ENCODE assay signal across 20 cellular contexts in genomic region chr9:99115947-99116543, GRCh38. TPM values are rescaled to one million over a fixed set of nuclear protein-coding genes. Genes with fewer than 3 reads are reported as not detected.
A peak's percentile ranks its signal among the peaks of the same experiment; 100 is the strongest.
DNase-seq lines count a peak whose midpoint lies in the region; ATAC-seq, FAIRE-seq and TF ChIP-seq lines count a peak whose summit lies in the region.
"Had no signal": no experiment of that assay in that cellular context is flagged by ENCODE, and none has a peak within 500 bp of the region (broad histone marks: within the 10 kb centered on the region; RNA-seq: fewer than 3 reads in every experiment).

No MANE protein-coding gene starts in this region.

- H3K27ac Mint-ChIP-seq in natural killer cell = peak overlapping the region; percentile 77 to 85
- no peak overlapping the region for H3K27ac Mint-ChIP-seq in T-helper 2 cell treated with Interferon-gamma antibody and Interleukin-4, amounts not matched to agents 5 μg/mL and 100 μg/mL, for 36 hours

- no peak overlapping the region for H3K4me3 ChIP-seq in bronchial epithelial cell (ENCODE audit: low read depth, low read length)
- H3K4me3 ChIP-seq: left lung, skin epidermis, vagina had no signal

- TF ChIP-seq CTCF in bronchial epithelial cell (IDR thresholded peaks at IDR 0.05; ENCODE audit: insufficient read depth, low read length, severe bottlenecking) (no peak), natural killer cell (IDR thresholded peaks at IDR 0.05) (no peak)

- no peaks in the 10 kb centered on the region for H3K27me3 Mint-ChIP-seq in natural killer cell (ENCODE audit: low read depth in 2 of 2)
- no peaks in the 10 kb centered on the region for H3K27me3 Mint-ChIP-seq in T-helper 2 cell treated with Interferon-gamma antibody and Interleukin-4, amounts not matched to agents 5 μg/mL and 100 μg/mL, for 36 hours (ENCODE audit: low read depth)

- H3K4me1 Mint-ChIP-seq in natural killer cell = peaks cover 87% of the 10 kb centered on the region in 2 donors
- peaks cover 73% of the 10 kb centered on the region for H3K4me1 Mint-ChIP-seq in T-helper 2 cell treated with Interferon-gamma antibody and Interleukin-4, amounts not matched to agents 5 μg/mL and 100 μg/mL, for 36 hours (ENCODE audit: low read depth)

- H3K36me3 Mint-ChIP-seq in natural killer cell = no peaks in the 10 kb centered on the region
- H3K36me3 Mint-ChIP-seq in T-helper 2 cell treated with Interferon-gamma antibody and Interleukin-4, amounts not matched to agents 5 μg/mL and 100 μg/mL, for 36 hours (ENCODE audit: low read depth) = peaks cover 30% of the 10 kb centered on the region

- no peak for FAIRE-seq in bronchial epithelial cell (lab: Jason Lieb, UNC)
- FAIRE-seq: H1 had no signal

- ATAC-seq in natural killer cell = no peak
- ATAC-seq: left lung, Right ventricle myocardium inferior had no signal

- DNase-seq in D341Med (ENCODE audit: low spot score) (peak; percentile 72), NCI-H2171 treated with DMSO at 0.1 percent for 48 hours (lab: John Stamatoyannopoulos, UW) (peak; percentile 96), bronchial epithelial cell (ENCODE audit: low read depth) (peak; percentile 62), natural killer cell (no peak), NCI-H510A treated with DMSO at 0.1 percent for 48 hours (lab: John Stamatoyannopoulos, UW) (no peak), head of caudate nucleus (no peak), RPMI8226 (no peak)
- DNase-seq in T-helper 2 cell treated with Interferon-gamma antibody and Interleukin-4, amounts not matched to agents 5 μg/mL and 100 μg/mL, for 36 hours (ENCODE audit: low spot score) = no peak
- DNase-seq: activated CD8-positive, alpha-beta memory T cell treated with anti-CD3 and anti-CD28 coated beads for 24 hours; Calu3; effector CD8-positive, alpha-beta T cell; left lung; NCI-H2081 treated with DMSO at 0.1 percent for 48 hours; stimulated activated CD4-positive, alpha-beta T cell treated with anti-CD3 and anti-CD28 coated beads, Interleukin-4, amount 100 ng/mL, for 24 hours; substantia nigra; T-helper 1 cell had no signal

- H3K4me3 Mint-ChIP-seq in natural killer cell = peak overlapping the region; percentile 11
- no peak overlapping the region for H3K4me3 Mint-ChIP-seq in T-helper 2 cell treated with Interferon-gamma antibody and Interleukin-4, amounts not matched to agents 5 μg/mL and 100 μg/mL, for 36 hours

- H3K36me3 ChIP-seq in bronchial epithelial cell (ENCODE audit: control insufficient read depth, insufficient read depth, low read length) = no peaks in the 10 kb centered on the region
- H3K36me3 ChIP-seq: left lung, vagina had no signal

- intact Hi-C loops in natural killer cell (cut with micrococcal nuclease) (no loop called here), head of caudate nucleus (cut with DNase I) (no loop called here)

- H3K9me3 Mint-ChIP-seq in natural killer cell = no peaks in the 10 kb centered on the region
- no peaks in the 10 kb centered on the region for H3K9me3 Mint-ChIP-seq in T-helper 2 cell treated with Interferon-gamma antibody and Interleukin-4, amounts not matched to agents 5 μg/mL and 100 μg/mL, for 36 hours

- no peaks in the 10 kb centered on the region for H3K27me3 ChIP-seq in bronchial epithelial cell (ENCODE audit: control insufficient read depth, insufficient read depth, low read length)
- H3K27me3 ChIP-seq: left lung, vagina had no signal

RNA-seq across cellular contexts. Expression of gene TGFBR1, which starts 11.1 kb away (rescaled TPM):
- total RNA-seq in bronchial epithelial cell (58.9 and 110 TPM in 2 replicates), natural killer cell (100 to 1,000 TPM in 2 of 3 donors, 10 to 100 TPM in 1; 78.0 to 120 (median 113) TPM)

Comparison
In these comparisons a context has a peak if more than half of its experiments do, and no peak if none do; other contexts are left out.
1. DNase-seq: peak in D341Med (single experiment), NCI-H2171 treated with DMSO at 0.1 percent for 48 hours (single experiment) and bronchial epithelial cell (single experiment); none in natural killer cell (single experiment), NCI-H510A treated with DMSO at 0.1 percent for 48 hours (single experiment), head of caudate nucleus (0 of 42), T-helper 2 cell treated with Interferon-gamma antibody and Interleukin-4, amounts not matched to agents 5 μg/mL and 100 μg/mL, for 36 hours (single experiment) and RPMI8226 (single experiment).